In the genomic region with DNA sequence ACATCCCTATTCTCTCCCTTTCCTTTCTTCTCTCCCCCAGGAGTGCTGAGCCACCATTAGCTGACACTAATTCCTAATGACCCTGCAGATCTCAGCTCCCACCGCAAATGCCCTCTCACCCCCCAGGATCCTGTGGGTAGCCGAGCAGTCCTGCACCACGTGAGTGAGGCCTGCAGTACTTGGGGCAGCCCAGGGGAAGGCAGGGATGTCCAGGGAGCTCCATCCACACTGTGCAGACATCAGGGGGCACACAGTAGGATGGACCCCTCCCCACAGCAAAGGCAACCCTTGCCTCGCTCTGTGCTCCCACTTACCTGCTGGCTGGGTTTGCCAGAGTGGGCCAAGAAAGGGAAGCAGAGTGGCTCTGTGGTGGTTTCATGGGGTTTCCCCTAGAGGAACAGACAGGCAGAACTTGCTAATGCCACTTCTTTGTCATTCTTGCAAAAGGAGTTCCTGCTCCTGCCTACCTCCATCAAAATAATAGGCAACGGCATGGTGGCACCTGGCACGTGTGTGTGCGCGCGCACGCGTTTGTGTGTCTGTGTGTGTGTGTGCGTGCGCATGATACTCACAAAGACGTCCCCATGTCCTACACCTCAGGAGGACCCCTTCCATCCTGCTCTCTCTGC, we compare ENCODE assay signal across 14 cellular contexts.
A peak's percentile ranks its signal among the peaks of the same experiment; 100 is the strongest.
DNase-seq lines count a peak whose midpoint lies in the region; ATAC-seq, FAIRE-seq and TF ChIP-seq lines count a peak whose summit lies in the region.
"Had no signal": no experiment of that assay in that cellular context is flagged by ENCODE, and none has a peak within 500 bp of the region (broad histone marks: within the 10 kb centered on the region; RNA-seq: fewer than 3 reads in every experiment).

No MANE protein-coding gene starts in this region.

- peak overlapping the region; percentile 41; the same call in 1 of the 2 replicates for H3K4me3 ChIP-seq in Karpas-422 (ENCODE audit: low read length)

- H3K9ac ChIP-seq in Karpas-422 (ENCODE audit: low read length) = peak overlapping the region; percentile 71
- H3K9ac ChIP-seq: parathyroid adenoma had no signal

- no peaks in the 10 kb centered on the region; the same call in 1 of the 2 replicates for H3K36me3 ChIP-seq in Karpas-422 (ENCODE audit: insufficient read depth, low read length)

- no peak for DNase-seq in GM12891 (ENCODE audit: insufficient read length, low spot score)
- peak; percentile 71 for DNase-seq in Karpas-422
- peak; percentile 64 for DNase-seq in germinal center (ENCODE audit: low spot score)
- no peak for DNase-seq in sciatic nerve (ENCODE audit: low spot score)
- DNase-seq in T1000 (lab: John Stamatoyannopoulos, UW) = no peak
- no peak for DNase-seq in effector CD8-positive, alpha-beta T cell (lab: John Stamatoyannopoulos, UW)
- DNase-seq: CD4-positive, alpha-beta T cell; NCI-H2081 treated with DMSO at 0.1 percent for 48 hours; PC-3 had no signal

- peaks cover 7% of the 10 kb centered on the region; the same call in 1 of the 2 replicates for H3K9me3 ChIP-seq in Karpas-422 (ENCODE audit: low read length)

- ATAC-seq in sciatic nerve (peak; percentile 13), HG02642 (IDR thresholded peaks at IDR 0.05; ENCODE audit: poor library complexity, unreplicated experiment) (no peak), GM21381 (IDR thresholded peaks at IDR 0.05; ENCODE audit: unreplicated experiment) (no peak)
- ATAC-seq: PC-3 had no signal

- no peaks in the 10 kb centered on the region for H4K20me1 ChIP-seq in Karpas-422 (ENCODE audit: insufficient read depth, low read depth, low read length)

- H3K4me2 ChIP-seq in Karpas-422 (ENCODE audit: low read depth, low read length, poor library complexity, severe bottlenecking) = peak overlapping the region; percentile 70

- no peak for TF ChIP-seq POLR2A in GM12891 (IDR thresholded peaks at IDR 0.05; ENCODE audit: low read depth, low read length)

- no peaks in the 10 kb centered on the region for H3K9me2 ChIP-seq in Karpas-422 (replicated peaks; ENCODE audit: insufficient read depth, low read length)

- FAIRE-seq in GM12891 (lab: Jason Lieb, UNC) = peak; percentile 94
- FAIRE-seq: bronchial epithelial cell, islet of Langerhans had no signal

- no peaks in the 10 kb centered on the region for H3K79me2 ChIP-seq in Karpas-422 (ENCODE audit: low read length)
- H3K79me2 ChIP-seq: parathyroid adenoma had no signal

- peak overlapping the region; percentile 59 for H3K27ac ChIP-seq in Karpas-422 (ENCODE audit: low read length)
- H3K27ac ChIP-seq: parathyroid adenoma had no signal

- intact Hi-C loops in sciatic nerve (cut with DNase I) = no loop called here

- peaks cover 58% of the 10 kb centered on the region for H3K4me1 ChIP-seq in Karpas-422 (ENCODE audit: low read length)
- H3K4me1 ChIP-seq: parathyroid adenoma had no signal

- peak overlapping the region; percentile 59 for H2AFZ ChIP-seq in Karpas-422 (ENCODE audit: low read length)
- H2AFZ ChIP-seq: parathyroid adenoma had no signal

- no peaks in the 10 kb centered on the region for H3K27me3 ChIP-seq in Karpas-422 (ENCODE audit: low read length)

TF ChIP-seq in GM12891, 5 proteins besides CTCF, POLR2A, EP300 and RAD21:
- TF ChIP-seq SPI1 (IDR thresholded peaks at IDR 0.05; ENCODE audit: low read depth, low read length) (0 out of 2 replicates have a peak, but pooled peaks have one; percentile 7), POU2F2 (IDR thresholded peaks at IDR 0.05; ENCODE audit: low read depth, low read length) (no peak)

Comparison
In these comparisons a context has a peak if more than half of its experiments do, and no peak if none do; other contexts are left out.
1. DNase-seq: peak in Karpas-422 (single experiment) and germinal center (single experiment); none in GM12891 (single experiment), sciatic nerve (single experiment), T1000 (single experiment) and effector CD8-positive, alpha-beta T cell (single experiment).